In the genomic region with DNA sequence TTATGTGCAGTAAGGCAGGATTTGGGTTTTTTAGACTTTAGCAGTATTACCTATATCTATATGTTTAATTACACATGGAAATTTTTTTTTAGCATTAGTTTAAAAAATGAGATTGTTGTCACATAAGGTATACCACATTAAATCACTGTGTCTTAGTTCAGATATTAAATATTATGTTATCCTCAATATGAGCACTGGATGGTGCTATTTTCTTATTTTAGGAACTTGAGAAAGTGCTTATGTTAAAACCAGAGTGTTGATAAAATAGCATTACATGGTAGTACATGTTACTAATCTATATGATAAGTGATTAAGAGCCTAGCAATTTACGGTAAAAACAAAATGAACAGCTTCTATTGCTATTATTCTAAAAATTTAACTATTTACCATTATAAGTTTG, we compare ENCODE assay signal across 8 cellular contexts. TPM values are rescaled to one million over a fixed set of nuclear protein-coding genes. Genes with fewer than 3 reads are reported as not detected.
DNase-seq lines count a peak whose midpoint lies in the region; ATAC-seq and TF ChIP-seq lines count a peak whose summit lies in the region.

No MANE protein-coding gene starts in this region.

- H3K27ac Mint-ChIP-seq in neural progenitor cell: no peak overlapping the region
- H3K27ac Mint-ChIP-seq in activated naive CD4-positive, alpha-beta T cell treated with anti-CD3 and anti-CD28 coated beads, Interleukin-2, amount 50 U/mL, for 72 hours: no peak overlapping the region

- H2AFZ ChIP-seq in neural progenitor cell (replicated peaks): no peak overlapping the region

- H3K27ac ChIP-seq in neural progenitor cell: no peak overlapping the region

- H3K79me2 ChIP-seq in neural progenitor cell (ENCODE audit: low read depth): no peaks in the 10 kb centered on the region

- DNase-seq in DMS53 treated with DMSO at 0.1 percent for 48 hours (lab: John Stamatoyannopoulos, UW; ENCODE audit: unreplicated experiment) (peak; percentile 76), NCI-H128 (lab: John Stamatoyannopoulos, UW; ENCODE audit: unreplicated experiment) (peak; percentile 33), neural progenitor cell (ENCODE audit: low spot score) (no peak), ecto neural progenitor cell (ENCODE audit: low spot score) (no peak), ureter (ENCODE audit: low spot score) (no peak)
- peak; percentile 25 for DNase-seq in central memory CD4-positive, alpha-beta T cell
- DNase-seq in activated naive CD4-positive, alpha-beta T cell treated with anti-CD3 and anti-CD28 coated beads, Interleukin-2, amount 50 U/mL, for 72 hours (ENCODE audit: low spot score in 2 of 2): no peak

- H3K36me3 ChIP-seq in neural progenitor cell: peaks cover 40% of the 10 kb centered on the region

- no peak overlapping the region for H3K9ac ChIP-seq in neural progenitor cell

- H3K4me3 ChIP-seq in neural progenitor cell: no peak overlapping the region

- peaks cover 12% of the 10 kb centered on the region for H3K9me3 Mint-ChIP-seq in neural progenitor cell
- H3K9me3 Mint-ChIP-seq in activated naive CD4-positive, alpha-beta T cell treated with anti-CD3 and anti-CD28 coated beads, Interleukin-2, amount 50 U/mL, for 72 hours: peaks cover 0 to 5% of the 10 kb centered on the region in 2 donors

- H3K27me3 ChIP-seq in neural progenitor cell: no peaks in the 10 kb centered on the region

- H3K4me1 Mint-ChIP-seq in neural progenitor cell: no peaks in the 10 kb centered on the region

- no peak for ATAC-seq in activated naive CD4-positive, alpha-beta T cell treated with anti-CD3 and anti-CD28 coated beads, Interleukin-2, amount 50 U/mL, for 72 hours
- ATAC-seq in GM19397 (IDR thresholded peaks at IDR 0.05; ENCODE audit: unreplicated experiment): no peak

- no peaks in the 10 kb centered on the region for H3F3A ChIP-seq in neural progenitor cell (ENCODE audit: low read depth)

- H3K27me3 Mint-ChIP-seq in neural progenitor cell (ENCODE audit: insufficient read depth, low read depth): peaks cover 2% of the 10 kb centered on the region

- peaks cover 36% of the 10 kb centered on the region for H3K36me3 Mint-ChIP-seq in neural progenitor cell
- H3K36me3 Mint-ChIP-seq in activated naive CD4-positive, alpha-beta T cell treated with anti-CD3 and anti-CD28 coated beads, Interleukin-2, amount 50 U/mL, for 72 hours: peaks cover 13 to 29% of the 10 kb centered on the region in 2 donors

- H4K20me1 ChIP-seq in neural progenitor cell (ENCODE audit: low read depth): no peaks in the 10 kb centered on the region

- no peaks in the 10 kb centered on the region for H3K4me1 ChIP-seq in neural progenitor cell

- TF ChIP-seq CTCF in neural progenitor cell (IDR thresholded peaks at IDR 0.05): peak; percentile 24

- no peak overlapping the region for H3K4me2 ChIP-seq in neural progenitor cell

- no peaks in the 10 kb centered on the region for H3K9me3 ChIP-seq in neural progenitor cell (ENCODE audit: low read depth)

- H3K4me3 Mint-ChIP-seq in neural progenitor cell: no peak overlapping the region

RNA-seq across cellular contexts. Expression of a gene that starts 28.8 kb away (rescaled TPM):
- total RNA-seq in neural progenitor cell (ENCODE audit: low replicate concordance) (62.0 and 62.2 TPM in 2 replicates), ureter (49.5 TPM)
- 10 to 100 TPM; 20.8 to 65.3 TPM for total RNA-seq in activated naive CD4-positive, alpha-beta T cell treated with anti-CD3 and anti-CD28 coated beads, Interleukin-2, amount 50 U/mL, for 72 hours

RNA-seq across cellular contexts. Expression of a gene that starts 45.1 kb away (rescaled TPM):
- total RNA-seq in neural progenitor cell (ENCODE audit: low replicate concordance) (16.6 and 23.0 TPM in 2 replicates), ureter (19.2 TPM)
- total RNA-seq in activated naive CD4-positive, alpha-beta T cell treated with anti-CD3 and anti-CD28 coated beads, Interleukin-2, amount 50 U/mL, for 72 hours: 10 to 100 TPM; 11.8 to 13.0 TPM

RNA-seq across cellular contexts. Expression of a gene that starts 59.8 kb away (rescaled TPM):
- total RNA-seq in neural progenitor cell (ENCODE audit: low replicate concordance) (0.43 and 0.60 TPM in 2 replicates), ureter (3.7 TPM)
- under 1 TPM in 1 of 2 donors, not detected in 1; 0.09 TPM for total RNA-seq in activated naive CD4-positive, alpha-beta T cell treated with anti-CD3 and anti-CD28 coated beads, Interleukin-2, amount 50 U/mL, for 72 hours

Comparison
In these comparisons a context has a peak if more than half of its experiments do, and no peak if none do; other contexts are left out.
1. DNase-seq: peak in DMS53 treated with DMSO at 0.1 percent for 48 hours (single experiment), NCI-H128 (single experiment) and central memory CD4-positive, alpha-beta T cell (single experiment); none in neural progenitor cell (single experiment), ecto neural progenitor cell (single experiment), ureter (single experiment) and activated naive CD4-positive, alpha-beta T cell treated with anti-CD3 and anti-CD28 coated beads, Interleukin-2, amount 50 U/mL, for 72 hours (0 of 2).